ENCODE assay signal across 24 cellular contexts in the genomic region with DNA sequence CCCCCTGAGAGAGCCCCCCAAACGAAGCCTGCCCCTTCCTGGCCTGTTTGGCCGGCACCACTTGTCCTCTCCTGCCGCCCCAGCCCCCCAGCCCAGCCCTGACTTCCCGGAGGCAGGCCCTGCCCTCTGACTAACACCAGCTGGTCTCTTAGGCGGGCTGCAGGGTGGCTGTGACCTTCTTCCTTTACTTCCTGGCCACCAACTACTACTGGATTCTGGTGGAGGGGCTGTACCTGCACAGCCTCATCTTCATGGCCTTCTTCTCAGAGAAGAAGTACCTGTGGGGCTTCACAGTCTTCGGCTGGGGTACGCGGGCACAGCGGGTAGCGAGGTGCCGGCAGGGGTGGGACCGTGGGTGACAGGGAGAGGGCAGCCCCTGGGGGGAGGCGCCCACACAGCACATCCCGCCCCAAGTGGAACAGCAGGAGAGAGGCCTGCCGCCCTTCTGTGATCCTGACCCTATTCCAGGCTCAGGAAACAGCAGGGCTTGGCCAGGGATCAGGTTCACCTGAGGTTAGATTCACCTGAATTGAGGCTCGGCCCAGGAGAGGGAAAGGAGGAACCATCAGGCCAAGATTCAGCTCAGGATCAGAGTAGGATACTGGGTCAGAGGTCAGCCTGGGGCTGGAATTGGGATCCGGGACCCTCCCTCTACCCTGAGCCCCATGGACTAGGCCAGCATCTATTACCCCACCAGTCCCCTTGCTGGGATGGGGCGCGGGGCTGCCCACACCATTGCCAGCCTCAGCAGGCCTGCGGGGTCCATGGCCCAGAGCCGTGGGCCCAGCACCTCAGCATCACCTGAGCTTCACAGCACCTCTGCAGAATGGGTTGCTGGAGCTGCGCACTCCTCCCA. TPM values are rescaled to one million over a fixed set of nuclear protein-coding genes. Genes with fewer than 3 reads are reported as not detected.
DNase-seq lines count a peak whose midpoint lies in the region; ATAC-seq, FAIRE-seq and TF ChIP-seq lines count a peak whose summit lies in the region.
"Had no signal": no experiment of that assay in that cellular context is flagged by ENCODE, and none has a peak within 500 bp of the region (broad histone marks: within the 10 kb centered on the region; RNA-seq: fewer than 3 reads in every experiment).

No MANE protein-coding gene starts in this region.

- DNase-seq in ascending aorta (ENCODE audit: low spot score in 2 of 2) = no peak
- peak; percentile 72 for DNase-seq in kidney
- peak; percentile 70 for DNase-seq in spleen
- DNase-seq in body of pancreas = no peak
- no peak for DNase-seq in gastrocnemius medialis
- DNase-seq: activated CD4-positive, CD25-positive, alpha-beta regulatory T cell; activated CD8-positive, alpha-beta T cell treated with anti-CD3 and anti-CD28 coated beads, Interleukin-2, amount 10 ng/mL, durations not matched to agents 7 days and 5 days; activated T-cell treated with anti-CD3 and anti-CD28 coated beads, Interleukin-2, amount 50 U/mL, for 72 hours; AML-193; Caco-2; colonic mucosa; KG1; MV-4-11; NCI-H1694 treated with DMSO at 0.1 percent for 48 hours; Peyer's patch; sigmoid colon; stimulated activated CD4-positive, alpha-beta T cell treated with anti-CD3 and anti-CD28 coated beads, Interleukin-2, amount 100 ng/mL, for 48 hours; T-helper 9 cell had no signal

- ATAC-seq in HG03520 (IDR thresholded peaks at IDR 0.05; ENCODE audit: unreplicated experiment) (no peak), body of pancreas (no peak), GM18519 (IDR thresholded peaks at IDR 0.05; ENCODE audit: low FRiP score, unreplicated experiment) (no peak), gastrocnemius medialis (no peak)
- ATAC-seq: activated T-cell treated with anti-CD3 and anti-CD28 coated beads, Interleukin-2, amount 50 U/mL, for 72 hours; HCT116; SK-N-SH treated with all-trans-retinoic acid at 6 μM for 48 hours had no signal

- CTCF ChIA-PET in HEK293 (lab: Yijun Ruan, JAX) = interaction anchor here (0.8 to 1.8 kb wide), 3 partner anchors 10 to 89 kb away, joined by 5 to 7 read pairs (median 5); no protein-coding TSS in a partner anchor

- WGBS in spleen, 5 donors = 72 to 88% (median 86%) methylated on average over 18 to 22 of the region's 22 CpGs
- whole genome bisulfite sequencing in body of pancreas, 2 donors = 84 to 85% methylated on average over 13 to 22 of the region's 22 CpGs

- H3K27ac ChIP-seq in HEK293 (ENCODE audit: extremely low read depth, low read depth, low read length) (no peak overlapping the region), ascending aorta (no peak overlapping the region), kidney (ENCODE audit: low read depth in 2 of 2, low read length in 2 of 2) (peak overlapping the region in 1 of 2 donors; percentile 11), spleen (no peak overlapping the region), body of pancreas (no peak overlapping the region), gastrocnemius medialis (no peak overlapping the region)
- H3K27ac ChIP-seq: colonic mucosa, Peyer's patch, sigmoid colon had no signal

- POLR2A ChIA-PET in HEK293 (lab: Yijun Ruan, JAX) = no interaction called here

- FAIRE-seq in kidney (lab: Jason Lieb, UNC) = no peak

- no peaks in the 10 kb centered on the region for H3K27me3 ChIP-seq in ascending aorta
- peaks cover 0 to 36% (median 14%) of the 10 kb centered on the region in 7 donors for H3K27me3 ChIP-seq in spleen (replicated peaks in 1 of 7)
- H3K27me3 ChIP-seq in body of pancreas = peaks cover 0 to 5% of the 10 kb centered on the region in 2 donors
- no peaks in the 10 kb centered on the region for H3K27me3 ChIP-seq in gastrocnemius medialis

- H3K4me1 ChIP-seq in HEK293 (ENCODE audit: control insufficient read depth, insufficient read depth, low read length) (no peaks in the 10 kb centered on the region), ascending aorta (peaks cover 0 to 21% of the 10 kb centered on the region in 2 donors), kidney (ENCODE audit: control insufficient read depth in 1 of 2, insufficient read depth in 1 of 2, low read depth in 1 of 2, low read length in 2 of 2) (peaks cover 5 to 10% of the 10 kb centered on the region in 2 donors), spleen (peaks cover 0 to 37% (median 14%) of the 10 kb centered on the region in 6 donors), body of pancreas (peaks cover 7% of the 10 kb centered on the region), gastrocnemius medialis (peaks cover 4 to 6% of the 10 kb centered on the region in 2 donors)
- H3K4me1 ChIP-seq: Caco-2, colonic mucosa had no signal

- H3K4me3 ChIP-seq in HEK293 (ENCODE audit: low read depth, low read length) = no peak overlapping the region
- H3K4me3 ChIP-seq in ascending aorta = peak overlapping the region; percentile 29 to 39
- no peak overlapping the region for H3K4me3 ChIP-seq in kidney (ENCODE audit: low read length in 2 of 2)
- H3K4me3 ChIP-seq in spleen = peak overlapping the region in 1 of 8 donors; percentile 54
- H3K4me3 ChIP-seq in body of pancreas = no peak overlapping the region
- no peak overlapping the region for H3K4me3 ChIP-seq in gastrocnemius medialis
- H3K4me3 ChIP-seq: colonic mucosa had no signal

- no peak overlapping the region for H3K9ac ChIP-seq in kidney (ENCODE audit: low read length in 2 of 2)

- TF ChIP-seq POLR2A in spleen (IDR thresholded peaks at IDR 0.05) (no peak), body of pancreas (IDR thresholded peaks at IDR 0.05) (no peak), gastrocnemius medialis (IDR thresholded peaks at IDR 0.05) (no peak)

- no peak for TF ChIP-seq CTCF in HEK293 (tag by site-specific recombination; IDR thresholded peaks at IDR 0.05)
- TF ChIP-seq CTCF in ascending aorta (IDR thresholded peaks at IDR 0.05) = no peak
- no peak for TF ChIP-seq CTCF in kidney (IDR thresholded peaks at IDR 0.05; ENCODE audit: borderline replicate concordance, extremely low read depth, insufficient read depth)
- no peak for TF ChIP-seq CTCF in spleen (IDR thresholded peaks at IDR 0.05 in 8 of 11, conservative IDR thresholded peaks at IDR 0.05 in 3 of 11)
- no peak for TF ChIP-seq CTCF in body of pancreas (IDR thresholded peaks at IDR 0.05)
- no peak for TF ChIP-seq CTCF in gastrocnemius medialis (IDR thresholded peaks at IDR 0.05 in 4 of 5, conservative IDR thresholded peaks at IDR 0.05 in 1 of 5)

- intact Hi-C loops in ascending aorta (cut with DNase I) = no loop called here
- intact Hi-C loops in kidney (cut with DNase I) = no loop called here
- intact Hi-C loops in spleen (cut with DNase I; ENCODE audit: low total_unique reads) = loop anchor here (5.0 kb wide), 1 partner anchor 192 kb away; no protein-coding TSS in a partner anchor
- intact Hi-C loops in body of pancreas (cut with DNase I) = loop anchor here (5.0 kb wide), 1 partner anchor 192 kb away; no protein-coding TSS in a partner anchor
- intact Hi-C loops in gastrocnemius medialis (cut with DNase I; ENCODE audit: low total_unique reads) = no loop called here

- in situ Hi-C loops in gastrocnemius medialis (cut with MboI; ENCODE audit: low sequenced_read_pairs in 4 of 4) = loop anchor here in 2 of 4 donors (10.0 kb wide), 1 partner anchor 185 kb away; a partner anchor contains a TSS

- H3K36me3 ChIP-seq in HEK293 (ENCODE audit: control insufficient read depth in 2 of 2, insufficient read depth in 1 of 2, low read length in 2 of 2) (no peaks in the 10 kb centered on the region), ascending aorta (no peaks in the 10 kb centered on the region), kidney (ENCODE audit: control insufficient read depth in 1 of 2, insufficient read depth in 2 of 2, low read length in 2 of 2) (peaks cover 6 to 34% of the 10 kb centered on the region in 2 donors), spleen (no peaks in the 10 kb centered on the region), body of pancreas (replicated peaks in 1 of 2; ENCODE audit: insufficient read depth in 1 of 2, low read depth in 2 of 2) (no peaks in the 10 kb centered on the region), gastrocnemius medialis (no peaks in the 10 kb centered on the region)
- H3K36me3 ChIP-seq: colonic mucosa, Peyer's patch, sigmoid colon had no signal

- H3K9me3 ChIP-seq in HEK293 (ENCODE audit: control insufficient read depth, insufficient read depth, low read depth, low read length) (no peaks in the 10 kb centered on the region), ascending aorta (no peaks in the 10 kb centered on the region), kidney (ENCODE audit: control insufficient read depth in 1 of 2, low read length in 2 of 2) (no peaks in the 10 kb centered on the region), spleen (no peaks in the 10 kb centered on the region), body of pancreas (no peaks in the 10 kb centered on the region), gastrocnemius medialis (no peaks in the 10 kb centered on the region)
- H3K9me3 ChIP-seq: Caco-2, colonic mucosa, Peyer's patch, sigmoid colon had no signal

TF ChIP-seq in HEK293, 187 proteins besides CTCF, POLR2A, EP300 and RAD21 (continues in another document):
- TF ChIP-seq, protein P1, sequence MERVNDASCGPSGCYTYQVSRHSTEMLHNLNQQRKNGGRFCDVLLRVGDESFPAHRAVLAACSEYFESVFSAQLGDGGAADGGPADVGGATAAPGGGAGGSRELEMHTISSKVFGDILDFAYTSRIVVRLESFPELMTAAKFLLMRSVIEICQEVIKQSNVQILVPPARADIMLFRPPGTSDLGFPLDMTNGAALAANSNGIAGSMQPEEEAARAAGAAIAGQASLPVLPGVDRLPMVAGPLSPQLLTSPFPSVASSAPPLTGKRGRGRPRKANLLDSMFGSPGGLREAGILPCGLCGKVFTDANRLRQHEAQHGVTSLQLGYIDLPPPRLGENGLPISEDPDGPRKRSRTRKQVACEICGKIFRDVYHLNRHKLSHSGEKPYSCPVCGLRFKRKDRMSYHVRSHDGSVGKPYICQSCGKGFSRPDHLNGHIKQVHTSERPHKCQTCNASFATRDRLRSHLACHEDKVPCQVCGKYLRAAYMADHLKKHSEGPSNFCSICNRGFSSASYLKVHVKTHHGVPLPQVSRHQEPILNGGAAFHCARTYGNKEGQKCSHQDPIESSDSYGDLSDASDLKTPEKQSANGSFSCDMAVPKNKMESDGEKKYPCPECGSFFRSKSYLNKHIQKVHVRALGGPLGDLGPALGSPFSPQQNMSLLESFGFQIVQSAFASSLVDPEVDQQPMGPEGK (tag by site-specific recombination; IDR thresholded peaks at IDR 0.05) = peak; percentile 38; the same call in 1 of the 2 replicates
- no peak for TF ChIP-seq ZNF174 (tag by site-specific recombination; IDR thresholded peaks at IDR 0.05)

RNA-seq across cellular contexts. Expression of a gene that starts 21.9 kb away (rescaled TPM):
- total RNA-seq in ascending aorta (10.3 TPM), kidney (286 TPM), spleen (10 to 100 TPM in 6 of 7 donors, 1 to 10 TPM in 1; 5.1 to 38.7 (median 21.9) TPM), body of pancreas (1 to 10 TPM; 1.8 to 8.2 TPM), gastrocnemius medialis (1 to 10 TPM; 2.3 to 7.9 (median 7.3) TPM)
- polyA plus RNA-seq in kidney (ENCODE audit: insufficient read depth, low read depth, low replicate concordance) (1,885 TPM), spleen (100 to 1,000 TPM in 1 of 3 donors, 10 to 100 TPM in 2; 61.8 to 190 (median 67.1) TPM)
- total RNA-seq: activated CD8-positive, alpha-beta T cell treated with anti-CD3 and anti-CD28 coated beads, Interleukin-2, amount 10 ng/mL, durations not matched to agents 7 days and 5 days; activated T-cell treated with anti-CD3 and anti-CD28 coated beads, Interleukin-2, amount 50 U/mL, for 72 hours; mononuclear cell had no signal

RNA-seq across cellular contexts. Expression of a gene that starts 36.1 kb away (rescaled TPM):
- total RNA-seq in ascending aorta (3.6 TPM), kidney (41.3 TPM), spleen (10 to 100 TPM in 2 of 7 donors, 1 to 10 TPM in 5; 1.9 to 16.2 (median 7.3) TPM), body of pancreas (10 to 100 TPM in 1 of 2 donors, not detected in 1; 10.4 TPM), gastrocnemius medialis (100 to 1,000 TPM in 2 of 4 donors, 10 to 100 TPM in 2; 42.5 to 544 (median 281) TPM)
- polyA plus RNA-seq in kidney (ENCODE audit: insufficient read depth, low read depth, low replicate concordance) (81.9 TPM), spleen (1 to 10 TPM; 2.6 to 6.7 (median 5.3) TPM)
- total RNA-seq: activated CD8-positive, alpha-beta T cell treated with anti-CD3 and anti-CD28 coated beads, Interleukin-2, amount 10 ng/mL, durations not matched to agents 7 days and 5 days; activated T-cell treated with anti-CD3 and anti-CD28 coated beads, Interleukin-2, amount 50 U/mL, for 72 hours; mononuclear cell had no signal

Comparison
In these comparisons a context has a peak if more than half of its experiments do, and no peak if none do; other contexts are left out.
1. H3K4me3 ChIP-seq: peak in ascending aorta (2 of 2); none in HEK293 (single experiment), kidney (0 of 2), body of pancreas (0 of 2) and gastrocnemius medialis (0 of 4).
2. DNase-seq: peak in kidney (single experiment) and spleen (single experiment); none in ascending aorta (0 of 2), body of pancreas (0 of 4) and gastrocnemius medialis (0 of 2).
3. intact Hi-C loops: an anchor here in spleen (5.0 kb wide) and body of pancreas (5.0 kb wide); none called in ascending aorta, kidney and gastrocnemius medialis.